In genomic region chr9:3526166-3526902, GRCh38 we compare ENCODE assay signal across 8 cellular contexts. TPM values are rescaled to one million over a fixed set of nuclear protein-coding genes. Genes with fewer than 3 reads are reported as not detected.
DNase-seq lines count a peak whose midpoint lies in the region; ATAC-seq and TF ChIP-seq lines count a peak whose summit lies in the region.

No MANE protein-coding gene starts in this region.

- no peaks in the 10 kb centered on the region for H4K20me1 ChIP-seq in BLaER1 treated with 17β-estradiol and CSF1 and Interleukin-3, amounts not matched to agents 10 nM and 100 nM

- under 1% methylated on average over 67 of the region's 67 CpGs for WGBS in liver

- H3K4me1 ChIP-seq in BLaER1 treated with 17β-estradiol and CSF1 and Interleukin-3, amounts not matched to agents 10 nM and 100 nM: peaks cover 18 to 52% (median 29%) of the 10 kb centered on the region in 10 experiments
- H3K4me1 ChIP-seq in liver (ENCODE audit: control insufficient read depth in 4 of 4, insufficient read depth in 4 of 4, low read length in 3 of 4): peaks cover 0 to 18% (median 13%) of the 10 kb centered on the region in 4 donors

- no peaks in the 10 kb centered on the region; a peak in 1 of 22 replicates for H3K9me3 ChIP-seq in BLaER1 treated with 17β-estradiol and CSF1 and Interleukin-3, amounts not matched to agents 10 nM and 100 nM (replicated peaks in 1 of 11)
- no peaks in the 10 kb centered on the region for H3K9me3 ChIP-seq in liver (ENCODE audit: control insufficient read depth in 4 of 4, low read length in 3 of 4)

- peak overlapping the region; percentile 98 to 100 (median 100) for H3K27ac ChIP-seq in BLaER1 treated with 17β-estradiol and CSF1 and Interleukin-3, amounts not matched to agents 10 nM and 100 nM
- peak overlapping the region; percentile 99 to 100 for H3K27ac ChIP-seq in liver (ENCODE audit: low read depth in 1 of 2, low read length in 2 of 2)

- peak overlapping the region; percentile 73 to 96 (median 92) for H3K4me2 ChIP-seq in BLaER1 treated with 17β-estradiol and CSF1 and Interleukin-3, amounts not matched to agents 10 nM and 100 nM

- TF ChIP-seq CTCF in liver (IDR thresholded peaks at IDR 0.05; ENCODE audit: low read depth, low read length, missing input control): no peak

- ATAC-seq in GM19324 (IDR thresholded peaks at IDR 0.05; ENCODE audit: low FRiP score, unreplicated experiment) (peak; percentile 72), HG03457 (IDR thresholded peaks at IDR 0.05; ENCODE audit: unreplicated experiment) (peak; percentile 47)

- peaks cover 6 to 28% (median 11%) of the 10 kb centered on the region in 11 experiments; a peak in 15 of 22 replicates for H3K36me3 ChIP-seq in BLaER1 treated with 17β-estradiol and CSF1 and Interleukin-3, amounts not matched to agents 10 nM and 100 nM
- H3K36me3 ChIP-seq in liver (ENCODE audit: control insufficient read depth in 4 of 4, insufficient read depth in 3 of 4, low read depth in 1 of 4, low read length in 3 of 4): no peaks in the 10 kb centered on the region

- peak overlapping the region; percentile 75 to 100 (median 99) for H3K4me3 ChIP-seq in BLaER1 treated with 17β-estradiol and CSF1 and Interleukin-3, amounts not matched to agents 10 nM and 100 nM
- peak overlapping the region; percentile 73 to 85 (median 81) for H3K4me3 ChIP-seq in liver (ENCODE audit: low read depth in 1 of 3, low read length in 3 of 3)

- no peak for TF ChIP-seq RAD21 in liver (IDR thresholded peaks at IDR 0.05)

- H3K27me3 ChIP-seq in BLaER1 treated with 17β-estradiol and CSF1 and Interleukin-3, amounts not matched to agents 10 nM and 100 nM: no peaks in the 10 kb centered on the region
- H3K27me3 ChIP-seq in liver (ENCODE audit: control insufficient read depth in 4 of 4, insufficient read depth in 4 of 4, low read length in 3 of 4): no peaks in the 10 kb centered on the region

- DNase-seq in NCI-H510A treated with DMSO at 0.1 percent for 48 hours (lab: John Stamatoyannopoulos, UW): peak; percentile 52
- peak; percentile 86 for DNase-seq in activated CD4-positive, alpha-beta T cell treated with anti-CD3 and anti-CD28 coated beads, Interleukin-2, amount 50 U/mL, for 1 hour
- DNase-seq in dedifferentiated amniotic fluid mesenchymal stem cell (ENCODE audit: extremely low spot score): peak; percentile 80
- peak; percentile 82 to 83 for DNase-seq in stimulated activated CD4-positive, alpha-beta T cell treated with anti-CD3 and anti-CD28 coated beads, Interleukin-2, amount 100 ng/mL, for 48 hours

- H3K9ac ChIP-seq in BLaER1 treated with 17β-estradiol and CSF1 and Interleukin-3, amounts not matched to agents 10 nM and 100 nM: peak overlapping the region; percentile 98 to 100 (median 99)
- H3K9ac ChIP-seq in liver (ENCODE audit: low read depth in 1 of 2, low read length in 2 of 2): peak overlapping the region; percentile 65 to 99

TF ChIP-seq in liver, 16 proteins besides CTCF, POLR2A, EP300 and RAD21:
- peak; percentile 75 for TF ChIP-seq TAF1 (conservative IDR thresholded peaks at IDR 0.05)
- TF ChIP-seq GABPA (IDR thresholded peaks at IDR 0.05 in 1 of 2, conservative IDR thresholded peaks at IDR 0.05 in 1 of 2): peak; percentile 79 to 90
- peak; percentile 38 for TF ChIP-seq SP1 (IDR thresholded peaks at IDR 0.05)
- TF ChIP-seq EGR1 (IDR thresholded peaks at IDR 0.05; ENCODE audit: low read depth in 2 of 2): peak; percentile 81 to 84
- TF ChIP-seq RXRA (IDR thresholded peaks at IDR 0.05): peak in 1 of 2 donors; percentile 28
- TF ChIP-seq FOXA2 (IDR thresholded peaks at IDR 0.05): no peak
- no peak for TF ChIP-seq HNF4G (IDR thresholded peaks at IDR 0.05)
- peak; percentile 3 for TF ChIP-seq MAX (IDR thresholded peaks at IDR 0.05)
- peak; percentile 80 for TF ChIP-seq REST (IDR thresholded peaks at IDR 0.05)
- peak; percentile 98 for TF ChIP-seq YY1 (IDR thresholded peaks at IDR 0.05)

RNA-seq across cellular contexts. Expression of gene RFX3, which starts 0.5 kb away (rescaled TPM):
- total RNA-seq in liver: 1 to 10 TPM; 2.0 to 4.6 TPM
- polyA plus RNA-seq in liver: 1 to 10 TPM in 1 of 2 donors, under 1 TPM in 1; 0.30 to 1.0 TPM

Comparison
In these comparisons a context has a peak if more than half of its experiments do, and no peak if none do; other contexts are left out.
1. Peak in every context shown above with its lines: DNase-seq, ATAC-seq, H3K4me3 ChIP-seq and H3K27ac ChIP-seq.